In the genomic region with DNA sequence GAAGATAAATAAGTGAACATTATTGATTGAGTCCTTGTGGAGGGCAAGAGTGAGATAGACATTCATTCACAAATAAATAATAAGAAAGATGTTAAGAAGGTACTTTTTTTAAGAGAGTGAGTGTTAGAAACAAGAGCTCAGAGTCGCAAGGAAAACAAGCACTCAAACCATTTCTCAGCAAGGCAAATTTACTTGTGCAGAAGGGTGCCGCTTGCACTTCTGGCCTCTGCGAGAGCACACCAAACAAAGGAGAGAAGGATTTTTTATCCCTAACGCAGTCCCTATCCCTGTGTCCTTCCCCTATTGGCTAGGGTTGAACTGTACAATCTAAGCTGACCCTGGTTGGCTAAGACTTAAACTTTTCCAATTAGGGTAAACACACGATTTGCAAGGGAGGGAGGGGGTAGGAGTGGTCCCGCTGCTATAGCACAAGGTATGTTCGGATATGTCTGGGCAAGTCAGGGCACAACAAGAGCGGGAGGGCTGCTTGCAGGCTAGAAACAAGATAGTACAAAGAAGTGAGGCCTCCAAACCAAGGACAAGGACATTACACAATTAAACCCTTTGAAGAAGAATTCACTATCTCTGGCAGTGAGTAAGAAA, we compare ENCODE assay signal across 2 cellular contexts.
TF ChIP-seq lines count a peak whose summit lies in the region.

No MANE protein-coding gene starts in this region.

TF ChIP-seq in GM23338, 12 proteins besides CTCF, POLR2A, EP300 and RAD21 (continues in another document):
- TF ChIP-seq ZNF114 (CRISPR knock-in tag; IDR thresholded peaks at IDR 0.05) (no peak), JUNB (IDR thresholded peaks at IDR 0.05; ENCODE audit: unreplicated experiment) (no peak), CREB1 (CRISPR knock-in tag; IDR thresholded peaks at IDR 0.05; ENCODE audit: low read depth) (no peak), ETS1 (IDR thresholded peaks at IDR 0.05) (no peak), POLR2AphosphoS5 (IDR thresholded peaks at IDR 0.05; ENCODE audit: low read depth) (no peak), STAT1 (IDR thresholded peaks at IDR 0.05; ENCODE audit: unreplicated experiment) (no peak), ZNF331 (CRISPR knock-in tag; IDR thresholded peaks at IDR 0.05; ENCODE audit: low read depth) (no peak), EZH2phosphoT487 (IDR thresholded peaks at IDR 0.05; ENCODE audit: unreplicated experiment) (no peak), EZH2 (IDR thresholded peaks at IDR 0.05; ENCODE audit: low read depth, unreplicated experiment) (no peak)
- TF ChIP-seq, protein P1, sequence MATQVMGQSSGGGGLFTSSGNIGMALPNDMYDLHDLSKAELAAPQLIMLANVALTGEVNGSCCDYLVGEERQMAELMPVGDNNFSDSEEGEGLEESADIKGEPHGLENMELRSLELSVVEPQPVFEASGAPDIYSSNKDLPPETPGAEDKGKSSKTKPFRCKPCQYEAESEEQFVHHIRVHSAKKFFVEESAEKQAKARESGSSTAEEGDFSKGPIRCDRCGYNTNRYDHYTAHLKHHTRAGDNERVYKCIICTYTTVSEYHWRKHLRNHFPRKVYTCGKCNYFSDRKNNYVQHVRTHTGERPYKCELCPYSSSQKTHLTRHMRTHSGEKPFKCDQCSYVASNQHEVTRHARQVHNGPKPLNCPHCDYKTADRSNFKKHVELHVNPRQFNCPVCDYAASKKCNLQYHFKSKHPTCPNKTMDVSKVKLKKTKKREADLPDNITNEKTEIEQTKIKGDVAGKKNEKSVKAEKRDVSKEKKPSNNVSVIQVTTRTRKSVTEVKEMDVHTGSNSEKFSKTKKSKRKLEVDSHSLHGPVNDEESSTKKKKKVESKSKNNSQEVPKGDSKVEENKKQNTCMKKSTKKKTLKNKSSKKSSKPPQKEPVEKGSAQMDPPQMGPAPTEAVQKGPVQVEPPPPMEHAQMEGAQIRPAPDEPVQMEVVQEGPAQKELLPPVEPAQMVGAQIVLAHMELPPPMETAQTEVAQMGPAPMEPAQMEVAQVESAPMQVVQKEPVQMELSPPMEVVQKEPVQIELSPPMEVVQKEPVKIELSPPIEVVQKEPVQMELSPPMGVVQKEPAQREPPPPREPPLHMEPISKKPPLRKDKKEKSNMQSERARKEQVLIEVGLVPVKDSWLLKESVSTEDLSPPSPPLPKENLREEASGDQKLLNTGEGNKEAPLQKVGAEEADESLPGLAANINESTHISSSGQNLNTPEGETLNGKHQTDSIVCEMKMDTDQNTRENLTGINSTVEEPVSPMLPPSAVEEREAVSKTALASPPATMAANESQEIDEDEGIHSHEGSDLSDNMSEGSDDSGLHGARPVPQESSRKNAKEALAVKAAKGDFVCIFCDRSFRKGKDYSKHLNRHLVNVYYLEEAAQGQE (IDR thresholded peaks at IDR 0.05; ENCODE audit: unreplicated experiment), result no peak

TF ChIP-seq in H1, 55 proteins besides CTCF, POLR2A, EP300 and RAD21:
- TF ChIP-seq RBBP5 (IDR thresholded peaks at IDR 0.05; ENCODE audit: borderline replicate concordance, low read depth, low read length) (no peak), E2F6 (IDR thresholded peaks at IDR 0.05) (0 out of 2 replicates have a peak, but pooled peaks have one; percentile 9)
